Comparison of ENCODE assay signal across 14 cellular contexts in the genomic region with DNA sequence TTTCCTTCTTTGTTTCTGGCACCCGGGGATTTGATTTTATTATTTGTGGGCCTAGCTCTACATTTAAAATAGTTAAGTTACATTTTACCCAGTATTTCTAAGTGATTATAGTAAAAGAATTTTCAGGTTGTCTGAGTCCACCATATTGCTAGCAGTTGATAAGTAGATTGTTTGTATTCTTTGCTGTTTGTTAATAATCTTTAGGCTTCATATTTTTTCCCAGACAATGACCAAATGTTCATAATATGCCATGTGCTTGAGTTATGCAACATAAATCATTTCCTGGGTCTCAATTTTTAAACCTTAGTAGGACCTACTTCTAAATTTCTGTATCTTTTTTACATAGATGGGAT.
A peak's percentile ranks its signal among the peaks of the same experiment; 100 is the strongest.
DNase-seq lines count a peak whose midpoint lies in the region; ATAC-seq and TF ChIP-seq lines count a peak whose summit lies in the region.
"Had no signal": no experiment of that assay in that cellular context is flagged by ENCODE, and none has a peak within 500 bp of the region (broad histone marks: within the 10 kb centered on the region; RNA-seq: fewer than 3 reads in every experiment).

No MANE protein-coding gene starts in this region.

- H3K27ac ChIP-seq in CD4-positive, alpha-beta T cell (ENCODE audit: low read depth, low read length), result no peak overlapping the region
- H3K27ac ChIP-seq in SK-N-MC (peak overlapping the region; percentile 92), smooth muscle cell (ENCODE audit: low read depth) (peak overlapping the region; percentile 83), right lobe of liver (no peak overlapping the region)
- H3K27ac ChIP-seq: Peyer's patch had no signal

- H2AFZ ChIP-seq in smooth muscle cell (ENCODE audit: low read depth), result no peak overlapping the region

- H3K4me3 Mint-ChIP-seq in CD4-positive, alpha-beta T cell, result peak overlapping the region; percentile 35
- H3K4me3 Mint-ChIP-seq in glutamatergic neuron (ENCODE audit: unreplicated experiment), result no peak overlapping the region

- no peaks in the 10 kb centered on the region for H3K79me2 ChIP-seq in smooth muscle cell (ENCODE audit: low read depth)

- peaks cover 48% of the 10 kb centered on the region for H3K4me1 Mint-ChIP-seq in CD4-positive, alpha-beta T cell (ENCODE audit: low read depth)
- peaks cover 3% of the 10 kb centered on the region for H3K4me1 Mint-ChIP-seq in glutamatergic neuron (ENCODE audit: low read depth, unreplicated experiment)

- POLR2A ChIA-PET in CD4-positive, alpha-beta T cell (lab: Charles Lee), result no interaction called here

- WGBS in smooth muscle cell (ENCODE audit: low lambda C conversion rate), result 69% methylated on average over 1 of the region's 1 CpG
- WGBS in right lobe of liver (ENCODE audit: insufficient coverage, low coverage, low lambda C conversion rate, missing lambda C conversion rate), result 40% methylated on average over 1 of the region's 1 CpG

- H3K4me3 ChIP-seq in SK-N-MC (no peak overlapping the region), smooth muscle cell (no peak overlapping the region), right lobe of liver (no peak overlapping the region)
- H3K4me3 ChIP-seq: Peyer's patch had no signal

- intact Hi-C loops in CD4-positive, alpha-beta T cell (cut with DNase I, micrococcal nuclease), result no loop called here
- intact Hi-C loops in right lobe of liver (cut with DNase I), result no loop called here

- no peak for TF ChIP-seq POLR2A in right lobe of liver (IDR thresholded peaks at IDR 0.05)

- no peak for DNase-seq in CD4-positive, alpha-beta T cell
- DNase-seq in SK-N-MC (ENCODE audit: low read depth, low spot score), result no peak
- DNase-seq in glutamatergic neuron, result no peak
- no peak for DNase-seq in smooth muscle cell (lab: John Stamatoyannopoulos, UW; ENCODE audit: unreplicated experiment)
- no peak for DNase-seq in SW480 (ENCODE audit: low spot score)
- no peak for DNase-seq in right lobe of liver
- DNase-seq in NCI-H128 (lab: John Stamatoyannopoulos, UW; ENCODE audit: unreplicated experiment), result no peak
- DNase-seq: ACHN, Caco-2, GDM1, NCI-H1092 treated with DMSO at 0.1 percent for 48 hours, NCI-H2081, NCI-H446 treated with DMSO at 0.1 percent for 48 hours, Peyer's patch had no signal

- no peaks in the 10 kb centered on the region for H3K9me3 ChIP-seq in CD4-positive, alpha-beta T cell (ENCODE audit: control insufficient read depth, low read length)
- H3K9me3 ChIP-seq in SK-N-MC (ENCODE audit: low read depth, low read length), result no peaks in the 10 kb centered on the region
- no peaks in the 10 kb centered on the region for H3K9me3 ChIP-seq in smooth muscle cell (replicated peaks; ENCODE audit: low read depth)
- no peaks in the 10 kb centered on the region for H3K9me3 ChIP-seq in right lobe of liver
- H3K9me3 ChIP-seq: Caco-2, Peyer's patch had no signal

- H3F3A ChIP-seq in smooth muscle cell (ENCODE audit: low read depth), result no peaks in the 10 kb centered on the region

- no peaks in the 10 kb centered on the region for H3K9me3 Mint-ChIP-seq in CD4-positive, alpha-beta T cell
- H3K9me3 Mint-ChIP-seq in glutamatergic neuron (ENCODE audit: unreplicated experiment), result peaks cover 2% of the 10 kb centered on the region

- H3K9ac ChIP-seq in SK-N-MC (ENCODE audit: insufficient read length), result peak overlapping the region; percentile 47
- no peak overlapping the region for H3K9ac ChIP-seq in smooth muscle cell (ENCODE audit: low read depth)

- H3K27me3 Mint-ChIP-seq in CD4-positive, alpha-beta T cell, result no peaks in the 10 kb centered on the region
- H3K27me3 Mint-ChIP-seq in glutamatergic neuron (ENCODE audit: unreplicated experiment), result peaks cover 1% of the 10 kb centered on the region

- ATAC-seq in CD4-positive, alpha-beta T cell (ENCODE audit: poor library complexity), result no peak
- ATAC-seq in right lobe of liver, result no peak

- TF ChIP-seq CTCF in CD4-positive, alpha-beta T cell (IDR thresholded peaks at IDR 0.05), result no peak
- no peak for TF ChIP-seq CTCF in glutamatergic neuron (IDR thresholded peaks at IDR 0.05; ENCODE audit: partially characterized antibody, unreplicated experiment)
- no peak for TF ChIP-seq CTCF in smooth muscle cell (IDR thresholded peaks at IDR 0.05; ENCODE audit: borderline replicate concordance, insufficient read depth, poor library complexity, severe bottlenecking)
- TF ChIP-seq CTCF in right lobe of liver (IDR thresholded peaks at IDR 0.05), result no peak

- peak overlapping the region; percentile 44 for H3K27ac Mint-ChIP-seq in CD4-positive, alpha-beta T cell
- H3K27ac Mint-ChIP-seq in glutamatergic neuron (ENCODE audit: unreplicated experiment), result peak overlapping the region; percentile 38

- H3K4me2 ChIP-seq in smooth muscle cell, result peak overlapping the region; percentile 48

- no peaks in the 10 kb centered on the region for H3K27me3 ChIP-seq in CD4-positive, alpha-beta T cell (ENCODE audit: control insufficient read depth, insufficient read depth, low read length)
- H3K27me3 ChIP-seq in smooth muscle cell (ENCODE audit: low read depth), result no peaks in the 10 kb centered on the region
- H3K27me3 ChIP-seq in right lobe of liver, result no peaks in the 10 kb centered on the region
- H3K27me3 ChIP-seq: Peyer's patch had no signal

- no peaks in the 10 kb centered on the region for H3K36me3 Mint-ChIP-seq in CD4-positive, alpha-beta T cell (ENCODE audit: low read depth)
- no peaks in the 10 kb centered on the region for H3K36me3 Mint-ChIP-seq in glutamatergic neuron (ENCODE audit: unreplicated experiment)

- H3K36me3 ChIP-seq in SK-N-MC (ENCODE audit: insufficient read depth, low read length), result no peaks in the 10 kb centered on the region
- no peaks in the 10 kb centered on the region for H3K36me3 ChIP-seq in smooth muscle cell (ENCODE audit: low read depth)
- no peaks in the 10 kb centered on the region for H3K36me3 ChIP-seq in right lobe of liver
- H3K36me3 ChIP-seq: Peyer's patch had no signal

- CTCF ChIA-PET in CD4-positive, alpha-beta T cell (lab: Charles Lee), result no interaction called here

- no peaks in the 10 kb centered on the region for H4K20me1 ChIP-seq in smooth muscle cell (ENCODE audit: low read depth)

- H3K4me1 ChIP-seq in smooth muscle cell (ENCODE audit: low read depth), result no peaks in the 10 kb centered on the region
- no peaks in the 10 kb centered on the region for H3K4me1 ChIP-seq in right lobe of liver
- H3K4me1 ChIP-seq: Caco-2, Peyer's patch had no signal

Comparison
In these comparisons a context has a peak if more than half of its experiments do, and no peak if none do; other contexts are left out.
1. H3K27ac ChIP-seq: peak in SK-N-MC (single experiment) and smooth muscle cell (single experiment); none in CD4-positive, alpha-beta T cell (single experiment) and right lobe of liver (0 of 3).